Comparison of ENCODE assay signal across 8 cellular contexts in genomic region chr11:67168911-67169310, GRCh38. TPM values are rescaled to one million over a fixed set of nuclear protein-coding genes. Genes with fewer than 3 reads are reported as not detected.
A peak's percentile ranks its signal among the peaks of the same experiment; 100 is the strongest.
DNase-seq lines count a peak whose midpoint lies in the region; ATAC-seq, FAIRE-seq and TF ChIP-seq lines count a peak whose summit lies in the region.
"Not testable (repeated sequence)": the region's sequence is repeated elsewhere in the genome, so short reads cannot be mapped to it uniquely, and the experiment has no call there.

No MANE protein-coding gene starts in this region.

- H3K79me2 ChIP-seq in MM.1S (ENCODE audit: low read length): peaks cover 98% of the 10 kb centered on the region
- peaks cover 67% of the 10 kb centered on the region for H3K79me2 ChIP-seq in fibroblast of lung (ENCODE audit: control insufficient read depth, insufficient read depth, low read length)
- peaks cover 92% of the 10 kb centered on the region for H3K79me2 ChIP-seq in osteoblast (ENCODE audit: insufficient read depth, low read length)

- H3K9me2 ChIP-seq in MM.1S (replicated peaks; ENCODE audit: insufficient read depth, low read length): not testable (repeated sequence)

- H3K27me3 Mint-ChIP-seq in chondrocyte (ENCODE audit: low read depth): not testable (repeated sequence)

- H4K20me1 ChIP-seq in MM.1S (ENCODE audit: insufficient read depth, low read length); fibroblast of lung (ENCODE audit: control insufficient read depth, extremely low read depth, insufficient read depth, low read length): not testable (repeated sequence)
- H4K20me1 ChIP-seq in osteoblast (ENCODE audit: insufficient read depth, low read length): peaks cover 20% of the 10 kb centered on the region

- not testable (repeated sequence) for TF ChIP-seq RAD21 in A549 (conservative IDR thresholded peaks at IDR 0.05 in 1 of 2, IDR thresholded peaks at IDR 0.05 in 1 of 2)

- not testable (repeated sequence) for H2AFZ ChIP-seq in MM.1S (ENCODE audit: low read length); fibroblast of lung (ENCODE audit: low read length); osteoblast (ENCODE audit: low read length)

- H3K27ac ChIP-seq in A549 (peak overlapping the region; percentile 66 to 83), MM.1S (ENCODE audit: low read length) (peak overlapping the region; percentile 30; the same call in 1 of the 2 replicates), right lobe of liver (peak overlapping the region in 1 of 3 donors; percentile 48), osteoblast (ENCODE audit: low read depth, low read length) (peak overlapping the region; percentile 54), skeletal muscle tissue (ENCODE audit: low read depth, low read length) (peak overlapping the region; percentile 51)
- H3K27ac ChIP-seq in fibroblast of lung (ENCODE audit: insufficient read depth, low read length): not testable (repeated sequence)

- not testable (repeated sequence) for TF ChIP-seq EP300 in A549 (IDR thresholded peaks at IDR 0.05)

- not testable (repeated sequence) for H3K4me3 ChIP-seq in A549; MM.1S (ENCODE audit: low read length); skeletal muscle tissue (ENCODE audit: low read length in 3 of 3)
- peak overlapping the region; percentile 65 for H3K4me3 ChIP-seq in adipocyte (ENCODE audit: low read length)
- H3K4me3 ChIP-seq in fibroblast of lung (replicated peaks in 1 of 4; ENCODE audit: control extremely low read depth in 1 of 4, insufficient read depth in 1 of 4, low read depth in 3 of 4, low read length in 4 of 4): peak overlapping the region in 1 of 4 experiments; percentile 33
- H3K4me3 ChIP-seq in right lobe of liver: peak overlapping the region in 1 of 3 donors; percentile 5
- H3K4me3 ChIP-seq in osteoblast (ENCODE audit: insufficient read depth, low read length): peak overlapping the region; percentile 16

- not testable (repeated sequence) for DNase-seq in A549 (ENCODE audit: low read depth in 1 of 2, low spot score in 1 of 2); MM.1S; adipocyte (ENCODE audit: low read depth); chondrocyte (ENCODE audit: low spot score); fibroblast of lung (ENCODE audit: low read depth in 2 of 2); osteoblast (ENCODE audit: insufficient read length, low spot score, missing footprints)
- peak in 2 of 3 donors; percentile 57 to 58 for DNase-seq in right lobe of liver

- not testable (repeated sequence) for H3K27me3 ChIP-seq in MM.1S (replicated peaks; ENCODE audit: insufficient read depth, low read length); adipocyte (replicated peaks; ENCODE audit: control insufficient read depth, insufficient read depth, low read length); fibroblast of lung (ENCODE audit: control insufficient read depth, insufficient read depth, low read length); right lobe of liver; osteoblast (ENCODE audit: insufficient read depth, low read length); skeletal muscle tissue (ENCODE audit: control insufficient read depth in 3 of 3, insufficient read depth in 3 of 3, low read length in 3 of 3)

- 93% methylated on average over 9 of the region's 9 CpGs for WGBS in A549 (ENCODE audit: missing lambda C conversion rate)
- WGBS in right lobe of liver (ENCODE audit: insufficient coverage, low coverage, low lambda C conversion rate, missing lambda C conversion rate): 37% methylated on average over 9 of the region's 9 CpGs

- H3K27ac Mint-ChIP-seq in chondrocyte (ENCODE audit: unreplicated experiment): peak overlapping the region; percentile 32

- ATAC-seq in A549: not testable (repeated sequence)
- ATAC-seq in right lobe of liver: peak in 3 of 4 donors; percentile 22 to 44 (median 39)

- peaks cover 36% of the 10 kb centered on the region for H3K4me1 Mint-ChIP-seq in chondrocyte (ENCODE audit: low read depth)

- TF ChIP-seq POLR2A in A549 (IDR thresholded peaks at IDR 0.05; ENCODE audit: low read length); right lobe of liver (IDR thresholded peaks at IDR 0.05): not testable (repeated sequence)

- intact Hi-C loops in right lobe of liver (cut with DNase I): not testable (repeated sequence)

- H3K4me2 ChIP-seq in A549 (peak overlapping the region; percentile 62), fibroblast of lung (ENCODE audit: extremely low read depth, insufficient read depth, low read length) (peak overlapping the region; percentile 55), osteoblast (ENCODE audit: insufficient read depth, low read length) (peak overlapping the region; percentile 68)
- H3K4me2 ChIP-seq in MM.1S (ENCODE audit: low read depth, low read length): not testable (repeated sequence)

- not testable (repeated sequence) for H3K9ac ChIP-seq in MM.1S (ENCODE audit: low read length); fibroblast of lung (ENCODE audit: insufficient read depth, low read length); skeletal muscle tissue (ENCODE audit: low read depth in 1 of 3, low read length in 3 of 3)
- H3K9ac ChIP-seq in adipocyte (ENCODE audit: low read length): peak overlapping the region; percentile 74

- H3K36me3 Mint-ChIP-seq in chondrocyte (ENCODE audit: low read depth): not testable (repeated sequence)

- not testable (repeated sequence) for TF ChIP-seq CTCF in A549 (IDR thresholded peaks at IDR 0.05); MM.1S (IDR thresholded peaks at IDR 0.05; ENCODE audit: low read length); chondrocyte (IDR thresholded peaks at IDR 0.05); fibroblast of lung (conservative IDR thresholded peaks at IDR 0.05 in 1 of 2, IDR thresholded peaks at IDR 0.05 in 1 of 2; ENCODE audit: low read depth in 1 of 2, low read length in 2 of 2); right lobe of liver (IDR thresholded peaks at IDR 0.05); osteoblast (IDR thresholded peaks at IDR 0.05; ENCODE audit: extremely low read depth, low read depth, low read length)

- CTCF ChIA-PET in A549 (lab: Yijun Ruan, JAX): interaction anchor here (0.6 to 5.6 kb wide), 10 partner anchors 12 to 121 kb away, joined by 3 to 39 read pairs (median 4); no protein-coding TSS in a partner anchor

- not testable (repeated sequence) for H3K9me3 Mint-ChIP-seq in chondrocyte (ENCODE audit: low read depth)

- POLR2A ChIA-PET in A549 (lab: Yijun Ruan, JAX): interaction anchor here (0.6 kb wide), 1 partner anchor 50 kb away, joined by 3 read pairs; no protein-coding TSS in a partner anchor

- H3K9me3 ChIP-seq in A549; MM.1S (replicated peaks; ENCODE audit: insufficient read depth, low read length); adipocyte (ENCODE audit: control insufficient read depth, low read length); fibroblast of lung (ENCODE audit: control insufficient read depth, insufficient read depth, low read depth, low read length); right lobe of liver; osteoblast (ENCODE audit: low read depth, low read length); skeletal muscle tissue (ENCODE audit: control insufficient read depth in 3 of 3, low read length in 3 of 3): not testable (repeated sequence)

- H3F3A ChIP-seq in MM.1S (ENCODE audit: insufficient read depth, low read length): peaks cover 27% of the 10 kb centered on the region

- FAIRE-seq in A549 (lab: Jason Lieb, UNC): not testable (repeated sequence)

- not testable (repeated sequence) for H3K4me3 Mint-ChIP-seq in chondrocyte (ENCODE audit: unreplicated experiment)

- peaks cover 33% of the 10 kb centered on the region for H3K4me1 ChIP-seq in A549
- peaks cover 15% of the 10 kb centered on the region for H3K4me1 ChIP-seq in MM.1S (ENCODE audit: low read length)
- H3K4me1 ChIP-seq in adipocyte (ENCODE audit: control insufficient read depth, insufficient read depth, low read length): peaks cover 22% of the 10 kb centered on the region
- H3K4me1 ChIP-seq in fibroblast of lung (ENCODE audit: control insufficient read depth, extremely low read depth, insufficient read depth, low read length); skeletal muscle tissue (ENCODE audit: control insufficient read depth in 3 of 3, insufficient read depth in 3 of 3, low read length in 3 of 3): not testable (repeated sequence)
- peaks cover 0 to 24% (median 4%) of the 10 kb centered on the region in 4 donors for H3K4me1 ChIP-seq in right lobe of liver
- H3K4me1 ChIP-seq in osteoblast (ENCODE audit: insufficient read depth, low read length): peaks cover 20% of the 10 kb centered on the region

- not testable (repeated sequence) for H3K36me3 ChIP-seq in MM.1S (replicated peaks; ENCODE audit: insufficient read depth, low read length); adipocyte (ENCODE audit: control insufficient read depth, insufficient read depth, low read length, severe bottlenecking); fibroblast of lung (ENCODE audit: control insufficient read depth, insufficient read depth, low read length); right lobe of liver; osteoblast (ENCODE audit: insufficient read depth, low read length); skeletal muscle tissue (ENCODE audit: control insufficient read depth in 3 of 3, insufficient read depth in 3 of 3, low read length in 3 of 3)

RNA-seq across cellular contexts. Expression of gene KDM2A, which starts 49.8 kb away (rescaled TPM):
- 42.8 and 48.0 TPM in 2 replicates for polyA plus RNA-seq in A549 (2011; rRNA removed)
- 34.5 and 41.2 TPM in 2 replicates for polyA plus RNA-seq in A549 (2012; cell fraction: cytosol; rRNA removed)
- 120 and 122 TPM in 2 replicates for polyA plus RNA-seq in A549 (2012; cell fraction: nucleus; rRNA removed)
- 34.5 TPM in 3 replicates for polyA plus RNA-seq in A549 (2017; fragmentation: RNase III; extraction: RNeasy Plus Mini Kit Qiagen cat#74134 plus additional on column Dnase treatment)
- polyA minus RNA-seq in A549 (2011; rRNA and poly(A)+ RNA removed): 89.4 and 97.8 TPM in 2 replicates
- 53.5 to 58.1 TPM (median 54.3 TPM) in 3 replicates for total RNA-seq in chondrocyte
- total RNA-seq in fibroblast of lung: 33.1 and 42.6 TPM in 2 replicates
- 36.4 and 39.2 TPM in 2 replicates for polyA plus RNA-seq in fibroblast of lung
- 28.7 and 29.9 TPM in 2 replicates for polyA plus RNA-seq in fibroblast of lung (2012)
- polyA minus RNA-seq in fibroblast of lung (ENCODE audit: low replicate concordance): 92.0 and 105 TPM in 2 replicates
- total RNA-seq in right lobe of liver: 10 to 100 TPM; 23.8 to 37.1 (median 33.4) TPM
- total RNA-seq in osteoblast: 62.5 and 65.9 TPM in 2 replicates
- 43.8 TPM for total RNA-seq in skeletal muscle tissue
